10 cellular contexts compared by ENCODE assay signal in the genomic region with DNA sequence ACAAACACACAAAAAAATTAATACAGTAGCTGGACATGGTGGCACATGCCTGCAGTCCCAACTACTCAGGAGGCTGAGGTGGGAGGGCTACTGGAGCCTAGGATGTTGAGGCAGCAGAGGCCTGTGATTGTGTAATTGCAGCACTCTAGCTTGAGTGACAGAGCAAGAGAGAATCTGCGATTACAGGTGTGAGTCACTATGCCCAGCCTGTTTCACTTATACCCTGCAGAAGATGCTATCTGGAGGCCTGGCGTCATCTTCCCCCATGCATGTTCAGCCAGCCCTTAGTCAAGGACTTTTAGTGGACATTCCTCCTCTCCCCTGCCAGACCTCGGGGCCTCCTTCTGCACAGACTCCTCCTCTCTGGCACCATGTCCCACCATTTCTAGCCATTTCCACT. TPM values are rescaled to one million over a fixed set of nuclear protein-coding genes. Genes with fewer than 3 reads are reported as not detected.
DNase-seq lines count a peak whose midpoint lies in the region; ATAC-seq, FAIRE-seq and TF ChIP-seq lines count a peak whose summit lies in the region.
"Had no signal": no experiment of that assay in that cellular context is flagged by ENCODE, and none has a peak within 500 bp of the region (broad histone marks: within the 10 kb centered on the region; RNA-seq: fewer than 3 reads in every experiment).

No MANE protein-coding gene starts in this region.

- H3K27ac ChIP-seq in RWPE2 (ENCODE audit: poor library complexity, severe bottlenecking) (peak overlapping the region; percentile 44), foreskin keratinocyte (no peak overlapping the region)
- H3K27ac ChIP-seq: tibial nerve had no signal

- no peaks in the 10 kb centered on the region for H3K4me1 Mint-ChIP-seq in natural killer cell

- ATAC-seq in RWPE2 (ENCODE audit: low read depth) (peak; percentile 97), foreskin keratinocyte (peak; percentile 97), GM21737 (IDR thresholded peaks at IDR 0.05; ENCODE audit: unreplicated experiment) (no peak), natural killer cell (no peak)

- H3K4me3 Mint-ChIP-seq in natural killer cell = no peak overlapping the region

- no peaks in the 10 kb centered on the region for H3K9me3 Mint-ChIP-seq in natural killer cell

- H3K27ac Mint-ChIP-seq in natural killer cell = no peak overlapping the region

- no peak overlapping the region for H3K4me3 ChIP-seq in AG04449 (ENCODE audit: low read depth, low read length)
- no peak overlapping the region for H3K4me3 ChIP-seq in RWPE2 (ENCODE audit: severe bottlenecking)
- H3K4me3 ChIP-seq: tibial nerve had no signal

- POLR2A ChIA-PET in AG04449 (lab: Yijun Ruan, JAX) = no interaction called here

- TF ChIP-seq CTCF in AG04449 (IDR thresholded peaks at IDR 0.05; ENCODE audit: insufficient read depth, low read length, missing control alignments) = no peak
- no peak for TF ChIP-seq CTCF in RWPE2 (IDR thresholded peaks at IDR 0.05; ENCODE audit: poor library complexity, severe bottlenecking)
- TF ChIP-seq CTCF in foreskin keratinocyte (conservative IDR thresholded peaks at IDR 0.05) = no peak
- TF ChIP-seq CTCF in natural killer cell (IDR thresholded peaks at IDR 0.05) = no peak

- no peaks in the 10 kb centered on the region for H3K36me3 ChIP-seq in RWPE2 (ENCODE audit: low read depth)
- H3K36me3 ChIP-seq: tibial nerve had no signal

- no peaks in the 10 kb centered on the region for H3K27me3 ChIP-seq in RWPE2 (ENCODE audit: insufficient read depth, poor library complexity, severe bottlenecking)
- no peaks in the 10 kb centered on the region for H3K27me3 ChIP-seq in foreskin keratinocyte
- H3K27me3 ChIP-seq: tibial nerve had no signal

- FAIRE-seq in GM12892 (lab: Jason Lieb, UNC) = no peak

- H3K36me3 Mint-ChIP-seq in natural killer cell = no peaks in the 10 kb centered on the region

- H3K27me3 Mint-ChIP-seq in natural killer cell (ENCODE audit: low read depth in 2 of 2) = no peaks in the 10 kb centered on the region

- no peaks in the 10 kb centered on the region for H3K9me3 ChIP-seq in RWPE2 (ENCODE audit: severe bottlenecking)
- H3K9me3 ChIP-seq: tibial nerve had no signal

- no peak for TF ChIP-seq POLR2A in GM12892 (IDR thresholded peaks at IDR 0.05; ENCODE audit: low read depth, low read length)

- intact Hi-C loops in natural killer cell (cut with micrococcal nuclease) = loop anchor here (5.0 kb wide), 1 partner anchor 53 kb away; no protein-coding TSS in a partner anchor

- peaks cover 9% of the 10 kb centered on the region for H3K4me1 ChIP-seq in RWPE2 (ENCODE audit: insufficient read depth, poor library complexity, severe bottlenecking)
- H3K4me1 ChIP-seq in foreskin keratinocyte = no peaks in the 10 kb centered on the region

- CTCF ChIA-PET in AG04449 (lab: Yijun Ruan, JAX) = interaction anchor here (1.0 to 4.2 kb wide), 8 partner anchors 8 to 220 kb away, joined by 3 to 37 read pairs (median 6); no protein-coding TSS in a partner anchor

- DNase-seq in AG04449 (ENCODE audit: low read depth, low spot score) = peak; percentile 55
- peak; percentile 62 for DNase-seq in ELF-1 (ENCODE audit: low read depth, low spot score)
- peak; percentile 75 for DNase-seq in RWPE2 (ENCODE audit: low spot score)
- peak; percentile 81 to 93 for DNase-seq in foreskin keratinocyte
- no peak for DNase-seq in NCI-H2107 treated with DMSO at 0.1 percent for 48 hours (lab: John Stamatoyannopoulos, UW; ENCODE audit: unreplicated experiment)
- no peak for DNase-seq in GM12892 (ENCODE audit: insufficient read length)
- no peak for DNase-seq in natural killer cell
- DNase-seq: stimulated activated CD4-positive, alpha-beta T cell treated with anti-CD3 and anti-CD28 coated beads, Interleukin-4, amount 100 ng/mL, for 4 hours had no signal

RNA-seq across cellular contexts. Expression of a gene that starts 36.3 kb away (rescaled TPM):
- total RNA-seq in foreskin keratinocyte = 115 and 118 TPM in 2 replicates
- 75.1 and 78.4 TPM in 2 replicates for polyA plus RNA-seq in foreskin keratinocyte
- polyA plus RNA-seq in GM12892 (2012; ENCODE audit: missing spikeins) = 57.2 TPM
- 10 to 100 TPM; 55.2 to 76.8 (median 73.2) TPM for total RNA-seq in natural killer cell

Comparison
In these comparisons a context has a peak if more than half of its experiments do, and no peak if none do; other contexts are left out.
1. DNase-seq: peak in AG04449 (single experiment), ELF-1 (single experiment), RWPE2 (single experiment) and foreskin keratinocyte (2 of 2); none in NCI-H2107 treated with DMSO at 0.1 percent for 48 hours (single experiment), GM12892 (single experiment) and natural killer cell (single experiment).
2. ATAC-seq: peak in RWPE2 (single experiment) and foreskin keratinocyte (single experiment); none in GM21737 (single experiment) and natural killer cell (0 of 3).